In the genomic region with DNA sequence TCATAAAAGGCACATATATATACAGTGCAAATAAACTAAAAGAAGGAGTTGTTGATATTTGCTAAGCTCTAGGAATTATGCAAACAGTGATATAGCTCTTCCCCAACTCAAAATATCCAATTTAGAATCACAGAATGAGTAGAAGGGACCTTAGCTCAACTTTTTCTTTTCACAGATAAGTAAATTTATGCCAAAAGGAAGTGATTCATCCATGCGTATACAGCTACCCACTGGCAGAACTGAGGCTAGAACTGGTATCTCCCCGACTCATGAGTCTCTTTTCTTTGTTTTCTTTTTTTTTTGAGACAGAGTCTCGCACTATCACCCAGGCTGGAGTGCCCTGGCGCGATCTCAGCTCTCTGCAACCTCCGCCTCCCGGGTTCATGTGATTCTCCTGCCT, we compare ENCODE assay signal across 9 cellular contexts. TPM values are rescaled to one million over a fixed set of nuclear protein-coding genes. Genes with fewer than 3 reads are reported as not detected.
DNase-seq lines count a peak whose midpoint lies in the region; ATAC-seq, FAIRE-seq and TF ChIP-seq lines count a peak whose summit lies in the region.
"Had no signal": no experiment of that assay in that cellular context is flagged by ENCODE, and none has a peak within 500 bp of the region (broad histone marks: within the 10 kb centered on the region; RNA-seq: fewer than 3 reads in every experiment).

No MANE protein-coding gene starts in this region.

- dilution Hi-C loops in keratinocyte (cut with MboI; ENCODE audit: extremely low pct_ligation_motif_present, low sequenced_read_pairs), result no loop called here

- ATAC-seq in HG03135 (IDR thresholded peaks at IDR 0.05; ENCODE audit: unreplicated experiment), result no peak
- no peak for ATAC-seq in sciatic nerve

- no peak overlapping the region for H3K27ac Mint-ChIP-seq in HFFc6
- H3K27ac Mint-ChIP-seq in activated CD4-positive, alpha-beta memory T cell treated with anti-CD3 and anti-CD28 coated beads, Interleukin-2, amount 10 ng/mL, durations not matched to agents 7 days and 5 days, result peak overlapping the region; percentile 41

- CTCF ChIA-PET in activated CD4-positive, alpha-beta memory T cell treated with anti-CD3 and anti-CD28 coated beads, Interleukin-2, amount 10 ng/mL, durations not matched to agents 7 days and 5 days (lab: Charles Lee), result interaction anchor here (0.7 to 1.6 kb wide), 6 partner anchors 11 to 46 kb away, joined by 3 to 8 read pairs (median 4); no protein-coding TSS in a partner anchor

- no peaks in the 10 kb centered on the region for H3K27me3 ChIP-seq in keratinocyte (ENCODE audit: control insufficient read depth, extremely low read depth, insufficient read depth, low read length)

- peak overlapping the region; percentile 41 for H3K4me2 ChIP-seq in keratinocyte (ENCODE audit: control insufficient read depth, extremely low read depth, insufficient read depth, low read depth, low read length)

- H3K9me3 ChIP-seq in keratinocyte (ENCODE audit: control insufficient read depth, low read depth, low read length), result no peaks in the 10 kb centered on the region

- peaks cover 0 to 2% of the 10 kb centered on the region in 2 experiments for H3K36me3 ChIP-seq in keratinocyte (ENCODE audit: control insufficient read depth in 2 of 2, extremely low read depth in 1 of 2, insufficient read depth in 2 of 2, low read length in 2 of 2)

- intact Hi-C loops in sciatic nerve (cut with DNase I), result no loop called here

- H3K4me1 Mint-ChIP-seq in HFFc6 (ENCODE audit: low read depth), result peaks cover 21% of the 10 kb centered on the region
- peaks cover 21% of the 10 kb centered on the region for H3K4me1 Mint-ChIP-seq in activated CD4-positive, alpha-beta memory T cell treated with anti-CD3 and anti-CD28 coated beads, Interleukin-2, amount 10 ng/mL, durations not matched to agents 7 days and 5 days

- H3K9ac ChIP-seq in keratinocyte (ENCODE audit: control insufficient read depth, extremely low read depth, insufficient read depth, low read length), result no peak overlapping the region

- DNase-seq in AG08395 (ENCODE audit: low spot score) (peak; percentile 60), HFFc6 (peak; percentile 10), keratinocyte (ENCODE audit: low read depth, low spot score) (peak; percentile 23), cerebellar nuclear complex (lab: John Stamatoyannopoulos, UW) (no peak), NCI-H2107 treated with DMSO at 0.1 percent for 48 hours (lab: John Stamatoyannopoulos, UW; ENCODE audit: unreplicated experiment) (no peak), sciatic nerve (ENCODE audit: low spot score) (no peak)
- DNase-seq in activated CD4-positive, alpha-beta memory T cell treated with anti-CD3 and anti-CD28 coated beads, Interleukin-2, amount 10 ng/mL, durations not matched to agents 7 days and 5 days, result peak; percentile 20
- DNase-seq: GDM1 had no signal

- H4K20me1 ChIP-seq in keratinocyte (ENCODE audit: control insufficient read depth, extremely low read depth, insufficient read depth, low read length), result no peaks in the 10 kb centered on the region

- peaks cover 23% of the 10 kb centered on the region for H3K79me2 ChIP-seq in keratinocyte (ENCODE audit: control insufficient read depth, insufficient read depth, low read length)

- FAIRE-seq in keratinocyte (lab: Jason Lieb, UNC), result peak; percentile 78

- H2AFZ ChIP-seq in keratinocyte (ENCODE audit: control insufficient read depth, low read length), result no peak overlapping the region

- H3K9me3 Mint-ChIP-seq in HFFc6, result no peaks in the 10 kb centered on the region
- H3K9me3 Mint-ChIP-seq in activated CD4-positive, alpha-beta memory T cell treated with anti-CD3 and anti-CD28 coated beads, Interleukin-2, amount 10 ng/mL, durations not matched to agents 7 days and 5 days, result no peaks in the 10 kb centered on the region

- POLR2A ChIA-PET in activated CD4-positive, alpha-beta memory T cell treated with anti-CD3 and anti-CD28 coated beads, Interleukin-2, amount 10 ng/mL, durations not matched to agents 7 days and 5 days (lab: Charles Lee), result interaction anchor here (1.4 to 1.5 kb wide), 2 partner anchors 29 to 41 kb away, joined by 4 to 5 read pairs; no protein-coding TSS in a partner anchor

- no peak for TF ChIP-seq CTCF in HFFc6 (IDR thresholded peaks at IDR 0.05)
- no peak for TF ChIP-seq CTCF in keratinocyte (optimal IDR thresholded peaks at IDR 0.05 in 1 of 3, IDR thresholded peaks at IDR 0.05 in 1 of 3, conservative IDR thresholded peaks at IDR 0.05 in 1 of 3; ENCODE audit: extremely low read depth in 1 of 3, insufficient read depth in 2 of 3, low read length in 3 of 3)

- no peaks in the 10 kb centered on the region for H3K36me3 Mint-ChIP-seq in HFFc6 (ENCODE audit: low read depth)
- peaks cover 26% of the 10 kb centered on the region for H3K36me3 Mint-ChIP-seq in activated CD4-positive, alpha-beta memory T cell treated with anti-CD3 and anti-CD28 coated beads, Interleukin-2, amount 10 ng/mL, durations not matched to agents 7 days and 5 days (ENCODE audit: low read depth)

- H3K27ac ChIP-seq in keratinocyte (ENCODE audit: control insufficient read depth, insufficient read depth, low read length), result peak overlapping the region; percentile 57

- peaks cover 35% of the 10 kb centered on the region for H3K4me1 ChIP-seq in keratinocyte (ENCODE audit: control insufficient read depth, extremely low read depth, insufficient read depth, low read length)

- H3K27me3 Mint-ChIP-seq in HFFc6 (ENCODE audit: insufficient read depth), result peaks cover 15% of the 10 kb centered on the region
- H3K27me3 Mint-ChIP-seq in activated CD4-positive, alpha-beta memory T cell treated with anti-CD3 and anti-CD28 coated beads, Interleukin-2, amount 10 ng/mL, durations not matched to agents 7 days and 5 days, result no peaks in the 10 kb centered on the region

- no peak overlapping the region for H3K4me3 Mint-ChIP-seq in HFFc6
- peak overlapping the region; percentile 17 for H3K4me3 Mint-ChIP-seq in activated CD4-positive, alpha-beta memory T cell treated with anti-CD3 and anti-CD28 coated beads, Interleukin-2, amount 10 ng/mL, durations not matched to agents 7 days and 5 days

- no peak overlapping the region for H3K4me3 ChIP-seq in keratinocyte (ENCODE audit: control insufficient read depth in 2 of 3, extremely low read depth in 1 of 3, insufficient read depth in 2 of 3, low read depth in 1 of 3, low read length in 3 of 3)

- H3K9me1 ChIP-seq in keratinocyte (ENCODE audit: control insufficient read depth, extremely low read depth, insufficient read depth, low read length), result no peaks in the 10 kb centered on the region

RNA-seq across cellular contexts. Expression of a gene that starts 54.2 kb away (rescaled TPM):
- under 1 TPM; 0.22 to 0.89 (median 0.48) TPM for total RNA-seq in HFFc6 (2021; fragmentation: NEBNext Ultra II Directional; extraction: Animal tissue kit (Norgen Biotek cat#: 25700))
- 10 to 100 TPM; 10.3 to 12.8 TPM for total RNA-seq in activated CD4-positive, alpha-beta memory T cell treated with anti-CD3 and anti-CD28 coated beads, Interleukin-2, amount 10 ng/mL, durations not matched to agents 7 days and 5 days
- polyA plus RNA-seq in keratinocyte, result 12.0 to 24.0 TPM (median 16.2 TPM) in 3 replicates
- polyA plus RNA-seq in keratinocyte (2011; ENCODE audit: low read depth), result 54.2 TPM
- 14.1 and 14.5 TPM in 2 replicates for polyA plus RNA-seq in keratinocyte (2011; cell fraction: cytosol; rRNA removed)
- polyA plus RNA-seq in keratinocyte (2011; cell fraction: nucleus; rRNA removed), result 54.5 and 61.4 TPM in 2 replicates
- polyA plus RNA-seq in keratinocyte (2012; ENCODE audit: low replicate concordance), result 21.1 and 27.6 TPM in 2 replicates
- polyA minus RNA-seq in keratinocyte, result 23.1 to 93.4 TPM (median 35.1 TPM) in 3 replicates
- polyA minus RNA-seq in keratinocyte (2011; cell fraction: cytosol; rRNA and poly(A)+ RNA removed), result 29.7 TPM
- polyA minus RNA-seq in keratinocyte (2011; cell fraction: nucleus; rRNA and poly(A)+ RNA removed), result 54.7 and 104 TPM in 2 replicates
- total RNA-seq in sciatic nerve, result 34.5 TPM

Comparison
In these comparisons a context has a peak if more than half of its experiments do, and no peak if none do; other contexts are left out.
1. DNase-seq: peak in AG08395 (single experiment), HFFc6 (single experiment), activated CD4-positive, alpha-beta memory T cell treated with anti-CD3 and anti-CD28 coated beads, Interleukin-2, amount 10 ng/mL, durations not matched to agents 7 days and 5 days (single experiment) and keratinocyte (single experiment); none in cerebellar nuclear complex (0 of 2), NCI-H2107 treated with DMSO at 0.1 percent for 48 hours (single experiment) and sciatic nerve (single experiment).
2. RNA of a gene that starts 54.2 kb away (total RNA-seq): 34.5 TPM in sciatic nerve (single experiment) and 10.3 to 12.8 TPM in activated CD4-positive, alpha-beta memory T cell treated with anti-CD3 and anti-CD28 coated beads, Interleukin-2, amount 10 ng/mL, durations not matched to agents 7 days and 5 days; 0.22 to 0.89 TPM in HFFc6; every median in the first group is over 4 times any median in the second.